In the genomic region with DNA sequence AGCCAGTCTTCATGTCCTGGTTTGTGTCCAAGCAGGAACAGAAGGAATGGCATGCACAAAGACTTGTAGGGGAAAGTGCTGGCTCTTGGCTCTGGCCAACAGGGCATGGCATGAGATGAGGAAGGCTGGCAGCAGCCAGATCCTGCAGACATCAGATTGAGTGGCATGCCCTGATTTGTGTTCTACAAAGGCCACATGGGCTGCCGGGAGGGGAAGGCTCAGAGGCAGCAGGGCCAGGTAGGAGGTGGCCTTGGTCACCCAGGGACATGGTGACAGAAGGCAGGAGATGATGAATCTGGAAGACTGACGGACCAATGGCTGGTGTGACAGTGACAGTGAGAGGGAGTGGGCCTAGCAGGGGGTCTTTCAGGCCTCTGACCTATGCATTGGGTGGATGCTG, we compare ENCODE assay signal across 18 cellular contexts.
"Had no signal": no experiment of that assay in that cellular context is flagged by ENCODE, and none has a peak within 500 bp of the region (broad histone marks: within the 10 kb centered on the region; RNA-seq: fewer than 3 reads in every experiment).

No MANE protein-coding gene starts in this region.

- H3K27ac ChIP-seq: foreskin keratinocyte, psoas muscle, right lobe of liver, suprapubic skin had no signal

- DNase-seq: activated CD4-positive, CD25-positive, alpha-beta regulatory T cell treated with anti-CD3 and anti-CD28 coated beads, Interleukin-2, amount 50 U/mL, for 72 hours; activated CD8-positive, alpha-beta memory T cell treated with anti-CD3 and anti-CD28 coated beads, Interleukin-2, amount 50 U/mL, for 48 hours; activated CD8-positive, alpha-beta T cell treated with anti-CD3 and anti-CD28 coated beads for 36 hours; amniotic stem cell; foreskin keratinocyte; immature natural killer cell; lower lobe of right lung; naive B cell; nucleus accumbens; psoas muscle; right lobe of liver; stimulated activated CD4-positive, alpha-beta T cell treated with anti-CD3 and anti-CD28 coated beads, Interleukin-1b, Interleukin-23, amount 100 ng/mL, for 48 hours; stimulated activated naive CD4-positive, alpha-beta T cell treated with Interleukin-2 at 50 U/mL for 16 hours had no signal

- H3K4me1 ChIP-seq: foreskin keratinocyte, psoas muscle had no signal

- H3K9me3 Mint-ChIP-seq: activated CD8-positive, alpha-beta T cell treated with anti-CD3 and anti-CD28 coated beads for 36 hours; activated T-helper 1 cell treated with anti-CD3 and anti-CD28 coated beads, Interleukin-12 subunit alpha, Interleukin-12 subunit beta, Interleukin-2, Interleukin-4 antibody, amounts not matched to agents 30 ng/mL and 10 ng/mL and 1 ng/mL, durations not matched to agents 14 hours and 24 hours and 36 hours; brain; immature natural killer cell; T-helper 2 cell treated with Interferon-gamma antibody and Interleukin-4, amounts not matched to agents 5 μg/mL and 100 μg/mL, for 36 hours had no signal

- H3K4me3 ChIP-seq: lower lobe of right lung, psoas muscle, right lobe of liver, suprapubic skin had no signal

- H3K27me3 ChIP-seq: right lobe of liver had no signal

- H3K27ac Mint-ChIP-seq: activated CD8-positive, alpha-beta T cell treated with anti-CD3 and anti-CD28 coated beads for 36 hours; activated naive CD4-positive, alpha-beta T cell treated with anti-CD3 and anti-CD28 coated beads, Interleukin-2, amount 50 U/mL, for 72 hours; activated T-helper 1 cell treated with anti-CD3 and anti-CD28 coated beads, Interleukin-12 subunit alpha, Interleukin-12 subunit beta, Interleukin-2, Interleukin-4 antibody, amounts not matched to agents 30 ng/mL and 10 ng/mL and 1 ng/mL, durations not matched to agents 14 hours and 24 hours and 36 hours; T-helper 2 cell treated with Interferon-gamma antibody and Interleukin-4, amounts not matched to agents 5 μg/mL and 100 μg/mL, for 36 hours had no signal

- H3K4me3 Mint-ChIP-seq: activated CD8-positive, alpha-beta T cell treated with anti-CD3 and anti-CD28 coated beads for 36 hours; activated T-helper 1 cell treated with anti-CD3 and anti-CD28 coated beads, Interleukin-12 subunit alpha, Interleukin-12 subunit beta, Interleukin-2, Interleukin-4 antibody, amounts not matched to agents 30 ng/mL and 10 ng/mL and 1 ng/mL, durations not matched to agents 14 hours and 24 hours and 36 hours; brain; immature natural killer cell; T-helper 2 cell treated with Interferon-gamma antibody and Interleukin-4, amounts not matched to agents 5 μg/mL and 100 μg/mL, for 36 hours had no signal

- H3K9me3 ChIP-seq: lower lobe of right lung, psoas muscle, right lobe of liver, suprapubic skin had no signal

- H3K36me3 Mint-ChIP-seq: activated naive CD4-positive, alpha-beta T cell treated with anti-CD3 and anti-CD28 coated beads, Interleukin-2, amount 50 U/mL, for 72 hours; brain; immature natural killer cell; naive B cell had no signal

- H3K36me3 ChIP-seq: lower lobe of right lung, right lobe of liver, suprapubic skin had no signal

- H3K27me3 Mint-ChIP-seq: activated CD8-positive, alpha-beta T cell treated with anti-CD3 and anti-CD28 coated beads for 36 hours had no signal
